In genomic region chr11:114036156-114036811, GRCh38 we compare ENCODE assay signal across 8 cellular contexts. TPM values are rescaled to one million over a fixed set of nuclear protein-coding genes. Genes with fewer than 3 reads are reported as not detected.
A peak's percentile ranks its signal among the peaks of the same experiment; 100 is the strongest.
DNase-seq lines count a peak whose midpoint lies in the region; ATAC-seq and TF ChIP-seq lines count a peak whose summit lies in the region.

No MANE protein-coding gene starts in this region.

- no peak overlapping the region for H3K27ac ChIP-seq in CD8-positive, alpha-beta memory T cell (ENCODE audit: low read depth, low read length)
- H3K27ac ChIP-seq in brain microvascular endothelial cell: no peak overlapping the region

- DNase-seq in CD8-positive, alpha-beta memory T cell: peak; percentile 19 to 57 (median 42)
- peak; percentile 50 for DNase-seq in KBM-7
- peak; percentile 33 for DNase-seq in T-helper 9 cell
- no peak for DNase-seq in brain microvascular endothelial cell
- peak; percentile 90 for DNase-seq in sciatic nerve (ENCODE audit: low spot score)
- no peak for DNase-seq in T1000 (lab: John Stamatoyannopoulos, UW)

- POLR2A ChIA-PET in CD8-positive, alpha-beta memory T cell (lab: Charles Lee): no interaction called here

- peak overlapping the region in 1 of 8 donors; percentile 47 for H3K27ac Mint-ChIP-seq in CD8-positive, alpha-beta memory T cell

- no peak overlapping the region for H3K9ac ChIP-seq in iPS-15b (ENCODE audit: low read depth, low read length)

- CTCF ChIA-PET in CD8-positive, alpha-beta memory T cell (lab: Charles Lee): interaction anchor here (0.6 to 16.1 kb wide), 19 partner anchors 8 to 271 kb away, joined by 3 to 180 read pairs (median 4); no protein-coding TSS in a partner anchor

- in situ Hi-C loops in KBM-7 (cut with MboI; ENCODE audit: low pct_unique_long_range_greater_than_20kb, low sequenced_read_pairs) (no loop called here), brain microvascular endothelial cell (cut with HindIII; ENCODE audit: low pct_ligation_motif_present, low sequenced_read_pairs) (loop anchor here (25.0 kb wide), 1 partner anchor 226 kb away; no protein-coding TSS in a partner anchor)

- TF ChIP-seq CTCF in brain microvascular endothelial cell (IDR thresholded peaks at IDR 0.05; ENCODE audit: low read depth, low read length, missing control alignments): peak; percentile 77

- no peaks in the 10 kb centered on the region for H3K27me3 ChIP-seq in CD8-positive, alpha-beta memory T cell (ENCODE audit: insufficient read depth, low read length, poor library complexity, severe bottlenecking)
- H3K27me3 ChIP-seq in brain microvascular endothelial cell (replicated peaks) (peaks cover 2% of the 10 kb centered on the region), iPS-15b (ENCODE audit: control insufficient read depth, insufficient read depth, low read length) (peaks cover 4% of the 10 kb centered on the region)

- H3K36me3 ChIP-seq in CD8-positive, alpha-beta memory T cell (ENCODE audit: insufficient read depth, low read length): no peaks in the 10 kb centered on the region
- H3K36me3 ChIP-seq in brain microvascular endothelial cell (replicated peaks): no peaks in the 10 kb centered on the region
- no peaks in the 10 kb centered on the region for H3K36me3 ChIP-seq in iPS-15b (ENCODE audit: control insufficient read depth, insufficient read depth, low read length)

- H3K9me3 ChIP-seq in CD8-positive, alpha-beta memory T cell (ENCODE audit: low read length): no peaks in the 10 kb centered on the region
- H3K9me3 ChIP-seq in iPS-15b (ENCODE audit: control insufficient read depth, insufficient read depth, low read length): no peaks in the 10 kb centered on the region

- intact Hi-C loops in sciatic nerve (cut with DNase I): no loop called here

- peaks cover 10% of the 10 kb centered on the region for H3K4me1 ChIP-seq in CD8-positive, alpha-beta memory T cell (ENCODE audit: insufficient read depth, low read length)
- H3K4me1 ChIP-seq in iPS-15b (ENCODE audit: control insufficient read depth, insufficient read depth, low read length): no peaks in the 10 kb centered on the region

- H3K36me3 Mint-ChIP-seq in CD8-positive, alpha-beta memory T cell: no peaks in the 10 kb centered on the region

- ATAC-seq in sciatic nerve (peak; percentile 94), GM21528 (IDR thresholded peaks at IDR 0.05; ENCODE audit: low FRiP score, unreplicated experiment) (no peak)

- H3K9me3 Mint-ChIP-seq in CD8-positive, alpha-beta memory T cell: no peaks in the 10 kb centered on the region

- peaks cover 5 to 8% (median 7%) of the 10 kb centered on the region in 3 donors for H3K4me1 Mint-ChIP-seq in CD8-positive, alpha-beta memory T cell

- H3K4me3 ChIP-seq in CD8-positive, alpha-beta memory T cell (ENCODE audit: low read length): no peak overlapping the region
- H3K4me3 ChIP-seq in brain microvascular endothelial cell (ENCODE audit: low read depth, low read length) (peak overlapping the region; percentile 43), iPS-15b (ENCODE audit: low read depth, low read length) (peak overlapping the region; percentile 19)

- peaks cover 10 to 16% of the 10 kb centered on the region in 2 donors for H3K27me3 Mint-ChIP-seq in CD8-positive, alpha-beta memory T cell

- H3K4me3 Mint-ChIP-seq in CD8-positive, alpha-beta memory T cell: peak overlapping the region in 1 of 7 donors; percentile 29

RNA-seq across cellular contexts. Expression of gene ZBTB16, which starts 23.2 kb away (rescaled TPM):
- 1 to 10 TPM; 2.1 to 2.2 TPM for total RNA-seq in CD8-positive, alpha-beta memory T cell
- polyA plus RNA-seq in CD8-positive, alpha-beta memory T cell: 71.9 TPM
- total RNA-seq in sciatic nerve: 22.7 TPM

Comparison
In these comparisons a context has a peak if more than half of its experiments do, and no peak if none do; other contexts are left out.
1. DNase-seq: peak in CD8-positive, alpha-beta memory T cell (5 of 5), KBM-7 (single experiment), T-helper 9 cell (single experiment) and sciatic nerve (single experiment); none in brain microvascular endothelial cell (single experiment) and T1000 (single experiment).